Comparison of ENCODE assay signal across 2 cellular contexts in the genomic region with DNA sequence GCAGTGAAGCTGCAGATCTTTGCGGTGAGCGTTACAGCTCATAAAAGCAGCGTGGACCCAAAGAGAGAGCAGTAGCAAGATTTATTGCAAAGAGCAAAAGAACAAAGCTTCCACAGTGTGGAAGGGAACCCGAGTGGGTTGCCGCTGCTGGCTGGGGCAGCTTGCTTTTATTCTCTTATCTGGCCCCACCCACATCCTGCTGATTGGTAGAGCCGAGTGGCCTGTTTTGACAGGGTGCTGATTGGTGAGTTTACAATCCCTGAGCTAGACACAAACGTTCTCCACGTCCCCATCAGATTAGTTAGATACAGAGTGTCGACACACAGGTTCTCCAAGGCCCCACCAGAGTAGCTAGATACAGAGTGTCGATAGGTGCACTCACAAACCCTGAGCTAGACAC. TPM values are rescaled to one million over a fixed set of nuclear protein-coding genes. Genes with fewer than 3 reads are reported as not detected.
"Had no signal": no experiment of that assay in that cellular context is flagged by ENCODE, and none has a peak within 500 bp of the region (broad histone marks: within the 10 kb centered on the region; RNA-seq: fewer than 3 reads in every experiment).

No MANE protein-coding gene starts in this region.

RNA-seq across cellular contexts. Expression of gene IGSF9B, which starts 45.6 kb away (rescaled TPM):
- total RNA-seq: lung microvascular endothelial cell had no signal
- polyA plus RNA-seq: fibroblast of lung had no signal
